Comparison of ENCODE assay signal across 31 cellular contexts in the genomic region with DNA sequence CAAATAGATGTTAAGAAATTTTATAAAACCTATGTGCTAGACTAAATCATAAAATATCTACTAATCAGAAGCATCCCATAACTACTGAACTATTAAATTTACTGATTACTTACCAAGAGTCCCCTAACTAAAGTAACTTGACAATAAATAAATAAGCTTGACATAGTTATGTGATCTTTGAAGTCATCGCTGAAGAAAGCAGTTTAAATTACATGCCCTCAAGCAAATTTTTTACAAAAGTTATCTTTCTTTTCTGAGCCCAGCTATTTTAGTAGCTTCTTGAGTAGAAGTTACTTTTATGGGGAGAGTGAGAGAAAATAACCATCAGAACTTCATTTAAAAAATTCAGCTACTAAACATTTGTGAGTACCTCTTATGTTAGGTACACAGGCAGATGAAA.
"Had no signal": no experiment of that assay in that cellular context is flagged by ENCODE, and none has a peak within 500 bp of the region (broad histone marks: within the 10 kb centered on the region; RNA-seq: fewer than 3 reads in every experiment).

No MANE protein-coding gene starts in this region.

- H3K4me1 Mint-ChIP-seq: immature natural killer cell had no signal

- H3K9me3 Mint-ChIP-seq: nephron, neural crest cell had no signal

- H3K4me1 ChIP-seq: left ventricle myocardium inferior, pancreas, prostate gland, suprapubic skin, tibial artery had no signal

- H3K36me3 ChIP-seq: left ventricle myocardium inferior, pancreas, prostate gland, suprapubic skin, thoracic aorta, tibial artery, upper lobe of right lung had no signal

- H3K27ac ChIP-seq: left ventricle myocardium inferior, pancreas, prostate gland, skin epidermis, suprapubic skin, thoracic aorta, tibial artery, upper lobe of right lung had no signal

- H3K27ac Mint-ChIP-seq: immature natural killer cell; naive thymus-derived CD8-positive, alpha-beta T cell; nephron; stimulated activated naive CD8-positive, alpha-beta T cell treated with anti-CD3 and anti-CD28 coated beads, Interleukin-15, Interleukin-2, amounts not matched to agents 100 ng/mL and 50 ng/mL, for 24 hours had no signal

- H3K4me3 ChIP-seq: left ventricle myocardium inferior, lung, mucosa of descending colon, pancreas, prostate gland, skin epidermis, suprapubic skin, thoracic aorta, tibial artery, upper lobe of right lung had no signal

- H3K27me3 ChIP-seq: suprapubic skin, tibial artery, upper lobe of right lung had no signal

- ATAC-seq: left colon; mucosa of descending colon; naive thymus-derived CD8-positive, alpha-beta T cell; pancreas; right cardiac atrium; sciatic nerve; upper lobe of right lung had no signal

- H3K4me3 Mint-ChIP-seq: immature natural killer cell; naive thymus-derived CD8-positive, alpha-beta T cell; nephron; neural crest cell; stimulated activated naive CD8-positive, alpha-beta T cell treated with anti-CD3 and anti-CD28 coated beads, Interleukin-15, Interleukin-2, amounts not matched to agents 100 ng/mL and 50 ng/mL, for 24 hours had no signal

- H3K9me3 ChIP-seq: left ventricle myocardium inferior, mucosa of descending colon, pancreas, prostate gland, suprapubic skin, thoracic aorta, tibial artery, upper lobe of right lung had no signal

- DNase-seq: hippocampal formation; immature natural killer cell; kidney; left colon; left ventricle myocardium inferior; mesendoderm; midbrain; mucosa of descending colon; naive thymus-derived CD8-positive, alpha-beta T cell; nucleus accumbens; pancreas; posterior cingulate gyrus; retina; right cardiac atrium; stimulated activated CD4-positive, alpha-beta T cell treated with anti-CD3 and anti-CD28 coated beads, Interleukin-12 subunit alpha, Interleukin-12 subunit beta, amount 100 ng/mL, for 4 hours; stimulated activated CD4-positive, alpha-beta T cell treated with anti-CD3 and anti-CD28 coated beads, Interleukin-15, amount 100 ng/mL, for 24 hours; stimulated activated CD4-positive, alpha-beta T cell treated with anti-CD3 and anti-CD28 coated beads, Interleukin-2, amount 100 ng/mL, for 24 hours; stimulated activated CD4-positive, alpha-beta T cell treated with anti-CD3 and anti-CD28 coated beads, Interleukin-4, amount 100 ng/mL, for 1 hour; stimulated activated naive CD4-positive, alpha-beta T cell; tibial artery; trophoblast cell; upper lobe of right lung had no signal
